ENCODE assay signal across 8 cellular contexts in genomic region chr4:177250056-177250696, GRCh38. TPM values are rescaled to one million over a fixed set of nuclear protein-coding genes. Genes with fewer than 3 reads are reported as not detected.
DNase-seq lines count a peak whose midpoint lies in the region; ATAC-seq and TF ChIP-seq lines count a peak whose summit lies in the region.

No MANE protein-coding gene starts in this region.

- no peaks in the 10 kb centered on the region for H3K36me3 Mint-ChIP-seq in activated CD8-positive, alpha-beta T cell treated with anti-CD3 and anti-CD28 coated beads for 36 hours (ENCODE audit: low read depth)

- no peak overlapping the region for H3K27ac Mint-ChIP-seq in activated CD8-positive, alpha-beta T cell treated with anti-CD3 and anti-CD28 coated beads for 36 hours

- DNase-seq in AG10803 (ENCODE audit: low read depth) (peak; percentile 61), NCI-H774 (lab: John Stamatoyannopoulos, UW) (peak; percentile 6), mesenchymal stem cell (peak; percentile 65)
- DNase-seq in activated CD8-positive, alpha-beta T cell treated with anti-CD3 and anti-CD28 coated beads for 36 hours, result peak; percentile 76
- DNase-seq in effector memory CD4-positive, alpha-beta T cell, result peak; percentile 42 to 49 (median 44)
- peak; percentile 47 to 52 for DNase-seq in stimulated activated CD8-positive, alpha-beta memory T cell treated with anti-CD3 and anti-CD28 coated beads, Interleukin-2, amount 100 ng/mL, for 48 hours (ENCODE audit: low read depth in 2 of 2)

- H2AFZ ChIP-seq in mesenchymal stem cell (ENCODE audit: low read depth, low read length), result peak overlapping the region; percentile 76

- no peak overlapping the region for H3K4me2 ChIP-seq in mesenchymal stem cell (ENCODE audit: low read length, poor library complexity, severe bottlenecking)

- no peaks in the 10 kb centered on the region for H3K4me1 ChIP-seq in effector memory CD4-positive, alpha-beta T cell (ENCODE audit: control insufficient read depth, insufficient read depth, low read length, poor library complexity, severe bottlenecking)
- H3K4me1 ChIP-seq in mesenchymal stem cell (ENCODE audit: control insufficient read depth, insufficient read depth, low read depth, low read length), result no peaks in the 10 kb centered on the region

- no peak overlapping the region for H2AK5ac ChIP-seq in mesenchymal stem cell (ENCODE audit: low read length, severe bottlenecking)

- no peak overlapping the region for H3K23ac ChIP-seq in mesenchymal stem cell (ENCODE audit: low read length in 2 of 2)

- H3K4me3 Mint-ChIP-seq in activated CD8-positive, alpha-beta T cell treated with anti-CD3 and anti-CD28 coated beads for 36 hours, result no peak overlapping the region

- no peak overlapping the region for H3K9ac ChIP-seq in mesenchymal stem cell (ENCODE audit: low read length)

- no peak overlapping the region for H3K4ac ChIP-seq in mesenchymal stem cell (ENCODE audit: low read depth in 1 of 2, low read length in 2 of 2)

- no peak overlapping the region for H3K14ac ChIP-seq in mesenchymal stem cell (ENCODE audit: low read length in 2 of 2)

- CTCF ChIA-PET in activated CD8-positive, alpha-beta T cell treated with anti-CD3 and anti-CD28 coated beads for 36 hours (lab: Charles Lee), result interaction anchor here (0.6 to 3.3 kb wide), 43 partner anchors 10 to 369 kb away, joined by 3 to 31 read pairs (median 6); partner anchors contain the start of gene AGA

- no peak overlapping the region for H3K27ac ChIP-seq in effector memory CD4-positive, alpha-beta T cell (ENCODE audit: insufficient read depth, low read length, poor library complexity, severe bottlenecking)
- H3K27ac ChIP-seq in mesenchymal stem cell (ENCODE audit: low read length, poor library complexity, severe bottlenecking), result no peak overlapping the region

- H2BK120ac ChIP-seq in mesenchymal stem cell (ENCODE audit: low read depth, low read length), result no peak overlapping the region

- no peaks in the 10 kb centered on the region for H3K9me3 Mint-ChIP-seq in activated CD8-positive, alpha-beta T cell treated with anti-CD3 and anti-CD28 coated beads for 36 hours

- POLR2A ChIA-PET in activated CD8-positive, alpha-beta T cell treated with anti-CD3 and anti-CD28 coated beads for 36 hours (lab: Charles Lee), result no interaction called here

- intact Hi-C loops in activated CD8-positive, alpha-beta T cell treated with anti-CD3 and anti-CD28 coated beads for 36 hours (cut with micrococcal nuclease), result loop anchor here (1.0 kb wide), 1 partner anchor 89 kb away; no protein-coding TSS in a partner anchor

- H3K4me1 Mint-ChIP-seq in activated CD8-positive, alpha-beta T cell treated with anti-CD3 and anti-CD28 coated beads for 36 hours (ENCODE audit: low read depth), result peaks cover 9% of the 10 kb centered on the region

- peak; percentile 99 for TF ChIP-seq CTCF in AG10803 (conservative IDR thresholded peaks at IDR 0.05; ENCODE audit: low read length)
- TF ChIP-seq CTCF in activated CD8-positive, alpha-beta T cell treated with anti-CD3 and anti-CD28 coated beads for 36 hours (IDR thresholded peaks at IDR 0.05), result peak; percentile 98

- no peak overlapping the region for H4K8ac ChIP-seq in mesenchymal stem cell (ENCODE audit: low read length)

- no peak overlapping the region for H2BK5ac ChIP-seq in mesenchymal stem cell (ENCODE audit: low read depth, low read length, poor library complexity, severe bottlenecking)

- H3K79me1 ChIP-seq in mesenchymal stem cell (replicated peaks; ENCODE audit: low read length, poor library complexity, severe bottlenecking), result no peaks in the 10 kb centered on the region

- no peak overlapping the region for H2BK15ac ChIP-seq in mesenchymal stem cell (ENCODE audit: low read depth, poor library complexity, severe bottlenecking)

- H3K27me3 ChIP-seq in effector memory CD4-positive, alpha-beta T cell (replicated peaks; ENCODE audit: control insufficient read depth, insufficient read depth, low read length, poor library complexity, severe bottlenecking), result no peaks in the 10 kb centered on the region
- no peaks in the 10 kb centered on the region for H3K27me3 ChIP-seq in mesenchymal stem cell (ENCODE audit: control insufficient read depth in 1 of 2, insufficient read depth in 1 of 2, low read length in 2 of 2)

- ATAC-seq in GM18873 (IDR thresholded peaks at IDR 0.05; ENCODE audit: low FRiP score, unreplicated experiment) (peak; percentile 93), HG03095 (IDR thresholded peaks at IDR 0.05; ENCODE audit: unreplicated experiment) (peak; percentile 98)
- peak; percentile 98 for ATAC-seq in activated CD8-positive, alpha-beta T cell treated with anti-CD3 and anti-CD28 coated beads for 36 hours

- no peaks in the 10 kb centered on the region for H3K36me3 ChIP-seq in effector memory CD4-positive, alpha-beta T cell (ENCODE audit: control insufficient read depth, insufficient read depth, low read length)
- H3K36me3 ChIP-seq in mesenchymal stem cell (ENCODE audit: control insufficient read depth in 1 of 2, insufficient read depth in 2 of 2, low read depth in 1 of 2, low read length in 2 of 2), result no peaks in the 10 kb centered on the region

- H2BK12ac ChIP-seq in mesenchymal stem cell (ENCODE audit: low read length in 2 of 2), result no peak overlapping the region

- WGBS in mesenchymal stem cell, result 5% methylated on average over 10 of the region's 15 CpGs

- H3K18ac ChIP-seq in mesenchymal stem cell (ENCODE audit: low read depth in 1 of 2, low read length in 2 of 2), result peak overlapping the region in 1 of 2 experiments; percentile 34

- H3K4me3 ChIP-seq in AG10803 (ENCODE audit: low read length), result no peak overlapping the region
- H3K4me3 ChIP-seq in effector memory CD4-positive, alpha-beta T cell (ENCODE audit: insufficient read depth, low read depth, low read length, poor library complexity, severe bottlenecking), result no peak overlapping the region
- no peak overlapping the region for H3K4me3 ChIP-seq in mesenchymal stem cell (ENCODE audit: insufficient read depth in 1 of 2, low read depth in 1 of 2, low read length in 2 of 2)

- H4K91ac ChIP-seq in mesenchymal stem cell (ENCODE audit: low read length), result no peak overlapping the region

- no peaks in the 10 kb centered on the region for H3K9me3 ChIP-seq in effector memory CD4-positive, alpha-beta T cell (ENCODE audit: control insufficient read depth, low read length)
- no peaks in the 10 kb centered on the region for H3K9me3 ChIP-seq in mesenchymal stem cell (ENCODE audit: control insufficient read depth, low read length)

- peaks cover 15% of the 10 kb centered on the region for H3K27me3 Mint-ChIP-seq in activated CD8-positive, alpha-beta T cell treated with anti-CD3 and anti-CD28 coated beads for 36 hours

RNA-seq across cellular contexts. Expression of gene NEIL3, which starts 59.5 kb away (rescaled TPM):
- 10 to 100 TPM; 16.6 to 18.7 TPM for total RNA-seq in activated CD8-positive, alpha-beta T cell treated with anti-CD3 and anti-CD28 coated beads for 36 hours
- 0.95 TPM for polyA plus RNA-seq in mesenchymal stem cell (2013, experiment 1 of 2)
- polyA plus RNA-seq in mesenchymal stem cell (2013, experiment 2 of 2), result 0.96 TPM

Comparison
In these comparisons a context has a peak if more than half of its experiments do, and no peak if none do; other contexts are left out.
1. DNase-seq: peak in every context shown above with its lines; median percentile 76 in activated CD8-positive, alpha-beta T cell treated with anti-CD3 and anti-CD28 coated beads for 36 hours; 65 in mesenchymal stem cell; 61 in AG10803; 50 in stimulated activated CD8-positive, alpha-beta memory T cell treated with anti-CD3 and anti-CD28 coated beads, Interleukin-2, amount 100 ng/mL, for 48 hours; 44 in effector memory CD4-positive, alpha-beta T cell; 6 in NCI-H774.